20 cellular contexts compared by ENCODE assay signal in the genomic region with DNA sequence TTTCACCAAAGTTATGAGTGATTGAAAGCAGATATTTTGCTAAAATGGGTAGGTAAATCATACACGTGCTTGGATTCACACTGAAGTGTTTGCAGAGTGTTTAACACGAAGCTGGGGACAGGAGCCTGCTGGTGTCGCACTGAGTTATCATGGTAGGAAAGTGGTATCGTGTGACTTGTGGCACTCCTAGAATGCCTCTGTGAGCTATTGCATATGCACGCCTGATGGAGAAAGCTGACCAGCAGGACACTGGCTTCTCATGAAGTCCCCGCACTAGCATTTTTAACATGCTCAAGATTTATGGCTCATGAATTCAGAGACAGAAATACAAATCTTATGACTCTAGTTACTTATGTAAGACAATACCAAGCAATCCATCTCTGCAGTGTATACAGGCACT. TPM values are rescaled to one million over a fixed set of nuclear protein-coding genes. Genes with fewer than 3 reads are reported as not detected.
"Had no signal": no experiment of that assay in that cellular context is flagged by ENCODE, and none has a peak within 500 bp of the region (broad histone marks: within the 10 kb centered on the region; RNA-seq: fewer than 3 reads in every experiment).

No MANE protein-coding gene starts in this region.

- H3K4me2 ChIP-seq: neural progenitor cell had no signal

- H3K9me3 ChIP-seq: adrenal gland, spleen, testis, upper lobe of right lung had no signal

- H3K4me1 ChIP-seq: adrenal gland, neural progenitor cell, spleen, testis, upper lobe of right lung had no signal

- DNase-seq: activated CD4-positive, alpha-beta T cell treated with anti-CD3 and anti-CD28 coated beads, Interleukin-2, amount 50 U/mL, for 48 hours; activated effector memory CD4-positive, alpha-beta T cell treated with Interleukin-2 at 50 U/mL for 16 hours; activated T-cell treated with anti-CD3 and anti-CD28 coated beads, Interleukin-2, amount 50 U/mL, for 1 hour; adrenal gland; dorsolateral prefrontal cortex; erythroblast; islet precursor cell; mammary epithelial cell; naive B cell; spleen; stimulated activated naive CD8-positive, alpha-beta T cell treated with anti-CD3 and anti-CD28 coated beads, Interleukin-15, amount 100 ng/mL, for 72 hours; T-helper 9 cell; testis; upper lobe of right lung had no signal

- H2AFZ ChIP-seq: neural progenitor cell had no signal

- ATAC-seq: left lobe of liver; sciatic nerve; stimulated activated naive CD8-positive, alpha-beta T cell treated with anti-CD3 and anti-CD28 coated beads, Interleukin-15, amount 100 ng/mL, for 72 hours; upper lobe of right lung had no signal

- H3K9ac ChIP-seq: neural progenitor cell had no signal

- H3K4me3 ChIP-seq: adrenal gland, dorsolateral prefrontal cortex, neural progenitor cell, spleen, testis, upper lobe of right lung had no signal

- H3K36me3 ChIP-seq: adrenal gland, neural progenitor cell, spleen, upper lobe of right lung had no signal

- H3K27me3 ChIP-seq: adrenal gland, neural progenitor cell, spleen, testis, upper lobe of right lung had no signal

- H3K27ac ChIP-seq: adrenal gland, dorsolateral prefrontal cortex, neural progenitor cell, spleen, testis, upper lobe of right lung, VCaP had no signal

RNA-seq across cellular contexts. Expression of gene VCX3B, which starts 19.7 kb away (rescaled TPM):
- total RNA-seq: adrenal gland, left lobe of liver, mammary epithelial cell, mononuclear cell, osteocyte, sciatic nerve, spleen, upper lobe of right lung had no signal
- polyA plus RNA-seq: mammary epithelial cell had no signal
